Comparison of ENCODE assay signal across 19 cellular contexts in the genomic region with DNA sequence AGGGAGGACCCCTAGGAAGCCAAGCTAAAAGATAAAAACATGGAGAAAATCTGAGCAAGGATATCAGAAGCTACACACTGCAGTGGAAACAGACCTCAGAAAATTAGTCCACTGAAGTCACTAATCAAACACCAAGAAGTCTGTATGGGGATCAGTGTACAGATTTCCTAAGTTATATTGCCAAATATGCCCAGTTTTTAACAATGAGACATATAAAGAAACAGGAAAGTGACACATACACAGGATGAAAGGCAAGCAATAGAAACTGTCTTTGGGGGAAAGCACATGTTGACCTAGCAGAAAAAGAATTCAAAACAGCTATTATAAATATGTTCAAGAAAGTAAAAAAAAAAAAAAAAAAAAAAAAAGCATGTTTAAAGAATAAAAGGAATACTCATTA.
DNase-seq lines count a peak whose midpoint lies in the region; ATAC-seq and TF ChIP-seq lines count a peak whose summit lies in the region.
"Had no signal": no experiment of that assay in that cellular context is flagged by ENCODE, and none has a peak within 500 bp of the region (broad histone marks: within the 10 kb centered on the region; RNA-seq: fewer than 3 reads in every experiment).

No MANE protein-coding gene starts in this region.

- H3K4me1 ChIP-seq in left lung: no peaks in the 10 kb centered on the region
- H3K4me1 ChIP-seq: BE2C had no signal

- no peaks in the 10 kb centered on the region for H3K36me3 ChIP-seq in left lung
- H3K36me3 ChIP-seq: BE2C had no signal

- no peaks in the 10 kb centered on the region for H3K9me3 ChIP-seq in left lung
- H3K9me3 ChIP-seq: BE2C had no signal

- no peak overlapping the region for H3K4me3 Mint-ChIP-seq in activated T-cell treated with anti-CD3 and anti-CD28 coated beads, Interleukin-2, amount 50 U/mL, for 24 hours
- H3K4me3 Mint-ChIP-seq: CD4-positive, CD25-positive, alpha-beta regulatory T cell; CD8-positive, alpha-beta memory T cell; GM23338; IgD-negative memory B cell had no signal

- intact Hi-C loops in left lung (cut with DNase I): no loop called here

- no peak overlapping the region for H3K27ac Mint-ChIP-seq in activated T-cell treated with anti-CD3 and anti-CD28 coated beads, Interleukin-2, amount 50 U/mL, for 24 hours
- H3K27ac Mint-ChIP-seq: CD4-positive, CD25-positive, alpha-beta regulatory T cell; CD8-positive, alpha-beta memory T cell; GM23338; IgD-negative memory B cell had no signal

- H3K4me3 ChIP-seq in epithelial cell of esophagus (ENCODE audit: low read length): no peak overlapping the region
- H3K4me3 ChIP-seq in left lung: no peak overlapping the region
- H3K4me3 ChIP-seq: GM23338 had no signal

- TF ChIP-seq CTCF in epithelial cell of esophagus (IDR thresholded peaks at IDR 0.05; ENCODE audit: insufficient read depth, low read depth, low read length, missing control alignments): no peak
- TF ChIP-seq CTCF in left lung (IDR thresholded peaks at IDR 0.05): no peak

- no peak overlapping the region for H3K27ac ChIP-seq in left lung

- no peaks in the 10 kb centered on the region for H3K36me3 Mint-ChIP-seq in activated T-cell treated with anti-CD3 and anti-CD28 coated beads, Interleukin-2, amount 50 U/mL, for 24 hours (ENCODE audit: low read depth)
- H3K36me3 Mint-ChIP-seq: CD4-positive, CD25-positive, alpha-beta regulatory T cell; CD8-positive, alpha-beta memory T cell; IgD-negative memory B cell had no signal

- H3K27me3 ChIP-seq in left lung: no peaks in the 10 kb centered on the region
- H3K27me3 ChIP-seq: BE2C had no signal

- ATAC-seq in left lung (no peak), GM21576 (IDR thresholded peaks at IDR 0.05; ENCODE audit: unreplicated experiment) (no peak)
- ATAC-seq: GM23338, HepG2 had no signal

- peak; percentile 55 for DNase-seq in HT1080 (ENCODE audit: low read depth)
- DNase-seq in dermis blood vessel endothelial cell: peak; percentile 87
- peak; percentile 0 for DNase-seq in epithelial cell of esophagus (ENCODE audit: low read depth)
- DNase-seq in pulmonary artery endothelial cell (ENCODE audit: low read depth, low spot score): peak; percentile 78
- DNase-seq in left lung: no peak
- DNase-seq in activated T-cell treated with anti-CD3 and anti-CD28 coated beads, Interleukin-2, amount 50 U/mL, for 24 hours: no peak
- DNase-seq: ACHN; BE2C; C1 segment of cervical spinal cord; CD4-positive, CD25-positive, alpha-beta regulatory T cell; CD8-positive, alpha-beta memory T cell; COR-L47; DMS 273 treated with DMSO at 0.1 percent for 48 hours; H7; KBM-7 had no signal

- peaks cover 2% of the 10 kb centered on the region for H3K9me3 Mint-ChIP-seq in activated T-cell treated with anti-CD3 and anti-CD28 coated beads, Interleukin-2, amount 50 U/mL, for 24 hours

- no peaks in the 10 kb centered on the region for H3K4me1 Mint-ChIP-seq in activated T-cell treated with anti-CD3 and anti-CD28 coated beads, Interleukin-2, amount 50 U/mL, for 24 hours (ENCODE audit: low read depth)
- H3K4me1 Mint-ChIP-seq: CD4-positive, CD25-positive, alpha-beta regulatory T cell; CD8-positive, alpha-beta memory T cell; GM23338; IgD-negative memory B cell had no signal

- no peaks in the 10 kb centered on the region for H3K27me3 Mint-ChIP-seq in activated T-cell treated with anti-CD3 and anti-CD28 coated beads, Interleukin-2, amount 50 U/mL, for 24 hours
- H3K27me3 Mint-ChIP-seq: CD4-positive, CD25-positive, alpha-beta regulatory T cell; IgD-negative memory B cell had no signal

Comparison
In these comparisons a context has a peak if more than half of its experiments do, and no peak if none do; other contexts are left out.
1. DNase-seq: peak in HT1080 (single experiment), dermis blood vessel endothelial cell (single experiment), epithelial cell of esophagus (single experiment) and pulmonary artery endothelial cell (single experiment); none in left lung (0 of 2) and activated T-cell treated with anti-CD3 and anti-CD28 coated beads, Interleukin-2, amount 50 U/mL, for 24 hours (single experiment).